ENCODE assay signal across 8 cellular contexts in the genomic region with DNA sequence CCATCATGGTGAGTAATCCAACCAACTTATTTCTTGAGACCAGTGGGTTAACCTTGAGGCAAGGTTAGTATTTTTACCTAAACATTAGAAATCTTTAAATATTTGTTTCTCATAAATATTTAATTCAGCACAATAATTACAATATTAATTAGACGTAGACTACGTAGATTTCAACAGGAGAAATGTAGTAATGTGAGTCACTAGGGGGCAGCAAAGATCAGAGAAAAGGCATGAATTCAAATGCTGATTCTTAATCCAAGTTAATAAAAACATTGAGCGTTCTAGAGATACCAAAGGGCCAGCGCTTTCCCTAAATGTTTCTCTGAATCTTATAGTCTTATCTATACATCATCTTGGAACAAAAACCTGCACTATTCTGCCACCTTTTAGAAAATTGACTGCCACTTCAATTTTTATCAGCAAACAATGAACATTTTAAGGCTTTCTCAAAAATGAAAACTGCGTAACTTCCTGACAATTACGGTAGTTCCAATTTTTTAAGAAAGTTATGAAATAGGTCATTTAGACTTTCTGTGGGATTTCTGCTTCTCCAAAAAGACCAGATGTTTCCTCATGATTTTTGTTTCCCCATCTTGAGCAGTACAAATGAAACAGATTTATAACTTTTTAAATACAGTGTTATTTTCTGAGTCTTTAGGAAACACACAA.
DNase-seq lines count a peak whose midpoint lies in the region; ATAC-seq, FAIRE-seq and TF ChIP-seq lines count a peak whose summit lies in the region.

No MANE protein-coding gene starts in this region.

- H3K79me2 ChIP-seq in SU-DHL-6 (ENCODE audit: insufficient read depth, low read length) (no peaks in the 10 kb centered on the region), fibroblast of lung (ENCODE audit: control insufficient read depth, insufficient read depth, low read length) (no peaks in the 10 kb centered on the region)

- H3K4me2 ChIP-seq in SU-DHL-6 (ENCODE audit: low read depth, low read length, poor library complexity, severe bottlenecking) (no peak overlapping the region), fibroblast of lung (ENCODE audit: extremely low read depth, insufficient read depth, low read length) (peak overlapping the region; percentile 75)

- peaks cover 0 to 6% (median 3%) of the 10 kb centered on the region in 5 donors for H3K27me3 Mint-ChIP-seq in naive thymus-derived CD4-positive, alpha-beta T cell

- no peaks in the 10 kb centered on the region for H3K36me3 ChIP-seq in SU-DHL-6 (ENCODE audit: low read length)
- H3K36me3 ChIP-seq in fibroblast of lung (ENCODE audit: control insufficient read depth, insufficient read depth, low read length) = no peaks in the 10 kb centered on the region
- H3K36me3 ChIP-seq in naive thymus-derived CD4-positive, alpha-beta T cell (ENCODE audit: control insufficient read depth in 2 of 3, insufficient read depth in 3 of 3, low read length in 3 of 3) = no peaks in the 10 kb centered on the region

- H3K27me3 ChIP-seq in SU-DHL-6 (ENCODE audit: low read length) = no peaks in the 10 kb centered on the region
- H3K27me3 ChIP-seq in fibroblast of lung (ENCODE audit: control insufficient read depth, insufficient read depth, low read length) = no peaks in the 10 kb centered on the region
- peaks cover 0 to 3% of the 10 kb centered on the region in 2 donors for H3K27me3 ChIP-seq in naive thymus-derived CD4-positive, alpha-beta T cell (ENCODE audit: control insufficient read depth in 2 of 2, insufficient read depth in 2 of 2, low read length in 2 of 2)

- no peaks in the 10 kb centered on the region for H4K20me1 ChIP-seq in SU-DHL-6 (ENCODE audit: low read depth, low read length)
- H4K20me1 ChIP-seq in fibroblast of lung (ENCODE audit: control insufficient read depth, extremely low read depth, insufficient read depth, low read length) = no peaks in the 10 kb centered on the region

- H3K9me3 ChIP-seq in SU-DHL-6 (ENCODE audit: insufficient read depth, low read length) (no peaks in the 10 kb centered on the region), fibroblast of lung (ENCODE audit: control insufficient read depth, insufficient read depth, low read depth, low read length) (no peaks in the 10 kb centered on the region)
- H3K9me3 ChIP-seq in naive thymus-derived CD4-positive, alpha-beta T cell (ENCODE audit: control insufficient read depth in 2 of 3, low read length in 3 of 3) = no peaks in the 10 kb centered on the region

- peak overlapping the region in 6 of 10 donors; percentile 32 to 57 (median 48) for H3K4me3 Mint-ChIP-seq in naive thymus-derived CD4-positive, alpha-beta T cell

- no peaks in the 10 kb centered on the region for H3K36me3 Mint-ChIP-seq in naive thymus-derived CD4-positive, alpha-beta T cell

- no peaks in the 10 kb centered on the region for H3K9me3 Mint-ChIP-seq in naive thymus-derived CD4-positive, alpha-beta T cell

- H3K27ac ChIP-seq in SU-DHL-6 (ENCODE audit: low read depth, low read length) (no peak overlapping the region), fibroblast of lung (ENCODE audit: insufficient read depth, low read length) (no peak overlapping the region)
- no peak overlapping the region for H3K27ac ChIP-seq in naive thymus-derived CD4-positive, alpha-beta T cell (ENCODE audit: low read depth, low read length)

- H3K9ac ChIP-seq in SU-DHL-6 (ENCODE audit: low read length) (no peak overlapping the region), fibroblast of lung (ENCODE audit: insufficient read depth, low read length) (no peak overlapping the region)

- peaks cover 0 to 2% (median 0%) of the 10 kb centered on the region in 7 donors for H3K4me1 Mint-ChIP-seq in naive thymus-derived CD4-positive, alpha-beta T cell

- H3K27ac Mint-ChIP-seq in naive thymus-derived CD4-positive, alpha-beta T cell = no peak overlapping the region

- H2AFZ ChIP-seq in SU-DHL-6 (ENCODE audit: low read depth, low read length, severe bottlenecking) (no peak overlapping the region), fibroblast of lung (ENCODE audit: low read length) (peak overlapping the region; percentile 48)

- intact Hi-C loops in naive thymus-derived CD4-positive, alpha-beta T cell (cut with micrococcal nuclease) = loop anchor here (1.0 to 10.0 kb wide), 4 partner anchors 180 to 1453 kb away; a partner anchor contains a TSS

- H3F3A ChIP-seq in SU-DHL-6 (ENCODE audit: insufficient read depth) = no peaks in the 10 kb centered on the region

- peak; percentile 61 for FAIRE-seq in D721Med (lab: Jason Lieb, UNC)

- no peaks in the 10 kb centered on the region for H3K9me2 ChIP-seq in SU-DHL-6 (replicated peaks; ENCODE audit: insufficient read depth, low read length)

- POLR2A ChIA-PET in naive thymus-derived CD4-positive, alpha-beta T cell (lab: Charles Lee) = no interaction called here

- ATAC-seq in GM21381 (IDR thresholded peaks at IDR 0.05; ENCODE audit: unreplicated experiment) (peak; percentile 53), GM21515 (IDR thresholded peaks at IDR 0.05; ENCODE audit: unreplicated experiment) (no peak), GM19035 (IDR thresholded peaks at IDR 0.05; ENCODE audit: unreplicated experiment) (no peak)
- ATAC-seq in naive thymus-derived CD4-positive, alpha-beta T cell = peak; percentile 61

- DNase-seq in D721Med (ENCODE audit: insufficient read length, low spot score) (no peak), NCI-H1092 treated with DMSO at 0.1 percent for 48 hours (lab: John Stamatoyannopoulos, UW) (peak; percentile 47), fibroblast of lung (ENCODE audit: low read depth in 2 of 2) (peak; percentile 62 to 91)
- peak in 5 of 9 donors; percentile 18 to 26 (median 20) for DNase-seq in naive thymus-derived CD4-positive, alpha-beta T cell

- CTCF ChIA-PET in naive thymus-derived CD4-positive, alpha-beta T cell (lab: Charles Lee) = no interaction called here

- peaks cover 2% of the 10 kb centered on the region for H3K4me1 ChIP-seq in fibroblast of lung (ENCODE audit: control insufficient read depth, extremely low read depth, insufficient read depth, low read length)
- H3K4me1 ChIP-seq in naive thymus-derived CD4-positive, alpha-beta T cell (ENCODE audit: control insufficient read depth in 2 of 2, insufficient read depth in 2 of 2, low read length in 2 of 2) = no peaks in the 10 kb centered on the region

- H3K4me3 ChIP-seq in SU-DHL-6 (ENCODE audit: insufficient read depth, low read length, poor library complexity, severe bottlenecking) (no peak overlapping the region), fibroblast of lung (replicated peaks in 1 of 4; ENCODE audit: control extremely low read depth in 1 of 4, insufficient read depth in 1 of 4, low read depth in 3 of 4, low read length in 4 of 4) (peak overlapping the region in 3 of 4 experiments; percentile 41 to 45 (median 42))
- peak overlapping the region; percentile 19 for H3K4me3 ChIP-seq in naive thymus-derived CD4-positive, alpha-beta T cell (ENCODE audit: low read length)

- TF ChIP-seq CTCF in D721Med (IDR thresholded peaks at IDR 0.05; ENCODE audit: insufficient read depth, missing control alignments) (peak; percentile 82), SU-DHL-6 (IDR thresholded peaks at IDR 0.05; ENCODE audit: insufficient read depth, low read length, poor library complexity, severe bottlenecking) (peak; percentile 66), fibroblast of lung (conservative IDR thresholded peaks at IDR 0.05 in 1 of 2, IDR thresholded peaks at IDR 0.05 in 1 of 2; ENCODE audit: low read depth in 1 of 2, low read length in 2 of 2) (peak; percentile 45 to 55)

Comparison
In these comparisons a context has a peak if more than half of its experiments do, and no peak if none do; other contexts are left out.
1. ATAC-seq: peak in GM21381 (single experiment) and naive thymus-derived CD4-positive, alpha-beta T cell (single experiment); none in GM21515 (single experiment) and GM19035 (single experiment).
2. Peak in every context shown above with its lines, with median percentiles within 50 percentile points of each other: CTCF ChIP-seq.